Comparison of ENCODE assay signal across 16 cellular contexts in the genomic region with DNA sequence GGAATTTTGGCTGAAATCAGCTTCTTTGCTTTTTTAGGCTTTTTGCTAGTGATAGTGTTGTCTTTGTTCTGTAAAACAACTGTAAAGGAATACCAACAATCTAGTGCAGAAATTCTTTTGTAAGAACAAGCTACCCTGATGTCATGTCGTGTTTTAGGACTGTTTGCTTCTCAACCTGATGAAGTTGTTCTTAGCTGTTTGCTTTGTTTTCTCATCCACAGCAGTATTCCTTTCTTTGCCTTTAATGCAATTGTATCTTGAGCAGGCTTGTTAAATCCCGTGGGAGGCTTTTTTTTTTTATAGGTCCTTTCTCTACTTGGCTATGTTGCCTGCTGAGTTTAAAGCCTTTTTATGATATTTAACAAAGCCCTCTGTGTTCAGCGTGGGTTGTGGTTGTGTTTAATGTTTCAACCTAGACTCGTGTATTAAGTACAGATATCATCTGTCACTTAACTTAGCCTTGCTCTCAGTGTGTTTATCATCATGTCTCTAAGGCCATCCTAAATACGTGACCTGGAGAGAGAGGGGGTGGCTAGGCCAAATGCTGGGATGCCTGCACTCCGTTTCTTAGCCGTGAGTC. TPM values are rescaled to one million over a fixed set of nuclear protein-coding genes. Genes with fewer than 3 reads are reported as not detected.
A peak's percentile ranks its signal among the peaks of the same experiment; 100 is the strongest.
DNase-seq lines count a peak whose midpoint lies in the region; ATAC-seq and TF ChIP-seq lines count a peak whose summit lies in the region.
"Had no signal": no experiment of that assay in that cellular context is flagged by ENCODE, and none has a peak within 500 bp of the region (broad histone marks: within the 10 kb centered on the region; RNA-seq: fewer than 3 reads in every experiment).

No MANE protein-coding gene starts in this region.

- peak overlapping the region; percentile 81 for H3K9ac ChIP-seq in SK-N-MC (ENCODE audit: insufficient read length)

- H3K4me1 ChIP-seq in esophagus muscularis mucosa, result peaks cover 70 to 94% (median 86%) of the 10 kb centered on the region in 4 donors

- H3K4me1 Mint-ChIP-seq in activated CD4-positive, alpha-beta T cell treated with anti-CD3 and anti-CD28 coated beads, Interleukin-2, amount 10 ng/mL, durations not matched to agents 7 days and 5 days, result peaks cover 79% of the 10 kb centered on the region
- peaks cover 87% of the 10 kb centered on the region for H3K4me1 Mint-ChIP-seq in stimulated activated naive CD8-positive, alpha-beta T cell treated with anti-CD3 and anti-CD28 coated beads, Interleukin-15, amount 100 ng/mL, for 72 hours

- TF ChIP-seq EP300 in esophagus muscularis mucosa (IDR thresholded peaks at IDR 0.05), result no peak

- H3K4me3 Mint-ChIP-seq in activated CD4-positive, alpha-beta T cell treated with anti-CD3 and anti-CD28 coated beads, Interleukin-2, amount 10 ng/mL, durations not matched to agents 7 days and 5 days, result no peak overlapping the region
- peak overlapping the region; percentile 49 to 64 for H3K4me3 Mint-ChIP-seq in stimulated activated naive CD8-positive, alpha-beta T cell treated with anti-CD3 and anti-CD28 coated beads, Interleukin-15, amount 100 ng/mL, for 72 hours
- H3K4me3 Mint-ChIP-seq: natural killer cell treated with Interleukin-12 subunit alpha and Interleukin-12 subunit beta and Interleukin-15 and Interleukin-18, amount 100 ng/mL, for 72 hours had no signal

- TF ChIP-seq POLR2A in esophagus muscularis mucosa (IDR thresholded peaks at IDR 0.05; ENCODE audit: low read depth), result no peak

- H3K9me3 ChIP-seq in SK-N-MC (ENCODE audit: low read depth, low read length) (peaks cover 5% of the 10 kb centered on the region; the same call in 1 of the 2 replicates), esophagus muscularis mucosa (no peaks in the 10 kb centered on the region)
- H3K9me3 ChIP-seq: body of pancreas, testis had no signal

- POLR2A ChIA-PET in activated CD4-positive, alpha-beta T cell treated with anti-CD3 and anti-CD28 coated beads, Interleukin-2, amount 10 ng/mL, durations not matched to agents 7 days and 5 days (lab: Charles Lee), result no interaction called here

- H3K27me3 Mint-ChIP-seq in activated CD4-positive, alpha-beta T cell treated with anti-CD3 and anti-CD28 coated beads, Interleukin-2, amount 10 ng/mL, durations not matched to agents 7 days and 5 days, result no peaks in the 10 kb centered on the region
- H3K27me3 Mint-ChIP-seq in stimulated activated naive CD8-positive, alpha-beta T cell treated with anti-CD3 and anti-CD28 coated beads, Interleukin-15, amount 100 ng/mL, for 72 hours, result no peaks in the 10 kb centered on the region

- WGBS in esophagus muscularis mucosa, result 50% methylated on average over 7 of the region's 7 CpGs

- CTCF ChIA-PET in activated CD4-positive, alpha-beta T cell treated with anti-CD3 and anti-CD28 coated beads, Interleukin-2, amount 10 ng/mL, durations not matched to agents 7 days and 5 days (lab: Charles Lee), result interaction anchor here (0.6 to 1.7 kb wide), 3 partner anchors 11 to 1166 kb away, joined by 3 to 5 read pairs (median 3); no protein-coding TSS in a partner anchor

- H3K4me3 ChIP-seq in SK-N-MC (peak overlapping the region; percentile 74), esophagus muscularis mucosa (no peak overlapping the region)
- H3K4me3 ChIP-seq: body of pancreas, skin epidermis, testis had no signal

- intact Hi-C loops in esophagus muscularis mucosa (cut with DNase I), result no loop called here

- H3K36me3 ChIP-seq in SK-N-MC (ENCODE audit: insufficient read depth, low read length) (peaks cover 10% of the 10 kb centered on the region; the same call in 1 of the 2 replicates), esophagus muscularis mucosa (peaks cover 0 to 4% (median 1%) of the 10 kb centered on the region in 4 donors)

- H3K27ac ChIP-seq in SK-N-MC, result peak overlapping the region; percentile 100
- peak overlapping the region; percentile 13 to 44 (median 24) for H3K27ac ChIP-seq in esophagus muscularis mucosa (replicated peaks in 1 of 4)
- H3K27ac ChIP-seq: body of pancreas, skin epidermis, testis had no signal

- H3K27ac Mint-ChIP-seq in activated CD4-positive, alpha-beta T cell treated with anti-CD3 and anti-CD28 coated beads, Interleukin-2, amount 10 ng/mL, durations not matched to agents 7 days and 5 days, result peak overlapping the region; percentile 6
- H3K27ac Mint-ChIP-seq in stimulated activated naive CD8-positive, alpha-beta T cell treated with anti-CD3 and anti-CD28 coated beads, Interleukin-15, amount 100 ng/mL, for 72 hours, result peak overlapping the region in 1 of 2 donors; percentile 15
- H3K27ac Mint-ChIP-seq: natural killer cell treated with Interleukin-12 subunit alpha and Interleukin-12 subunit beta and Interleukin-15 and Interleukin-18, amount 100 ng/mL, for 72 hours had no signal

- peaks cover 13% of the 10 kb centered on the region for H3K36me3 Mint-ChIP-seq in activated CD4-positive, alpha-beta T cell treated with anti-CD3 and anti-CD28 coated beads, Interleukin-2, amount 10 ng/mL, durations not matched to agents 7 days and 5 days (ENCODE audit: low read depth)
- H3K36me3 Mint-ChIP-seq: natural killer cell treated with Interleukin-12 subunit alpha and Interleukin-12 subunit beta and Interleukin-15 and Interleukin-18, amount 100 ng/mL, for 72 hours had no signal

- TF ChIP-seq CTCF in esophagus muscularis mucosa (IDR thresholded peaks at IDR 0.05), result no peak

- no peak for ATAC-seq in stimulated activated naive CD8-positive, alpha-beta T cell treated with anti-CD3 and anti-CD28 coated beads, Interleukin-15, amount 100 ng/mL, for 72 hours
- ATAC-seq: body of pancreas; natural killer cell treated with Interleukin-12 subunit alpha and Interleukin-12 subunit beta and Interleukin-15 and Interleukin-18, amount 100 ng/mL, for 72 hours had no signal

- DNase-seq in activated CD4-positive, alpha-beta T cell treated with anti-CD3 and anti-CD28 coated beads, Interleukin-2, amount 10 ng/mL, durations not matched to agents 7 days and 5 days, result no peak
- DNase-seq in activated CD4-positive, alpha-beta T cell treated with anti-CD3 and anti-CD28 coated beads, Interleukin-2, amount 50 U/mL, for 48 hours, result no peak
- DNase-seq in SK-N-MC (ENCODE audit: low read depth, low spot score), result peak; percentile 40
- no peak for DNase-seq in esophagus muscularis mucosa (ENCODE audit: extremely low spot score)
- no peak for DNase-seq in stimulated activated naive CD8-positive, alpha-beta T cell treated with anti-CD3 and anti-CD28 coated beads, Interleukin-15, amount 100 ng/mL, for 72 hours
- DNase-seq in SHP77 treated with DMSO at 0.1 percent for 48 hours (lab: John Stamatoyannopoulos, UW), result no peak
- DNase-seq in AG08396 (ENCODE audit: low spot score), result no peak
- no peak for DNase-seq in pons (ENCODE audit: low spot score)
- DNase-seq: body of pancreas, kidney, NCI-H1436 treated with DMSO at 0.1 percent for 48 hours, NCI-H82, SHP77, testis had no signal

- no peaks in the 10 kb centered on the region for H3K27me3 ChIP-seq in esophagus muscularis mucosa
- H3K27me3 ChIP-seq: body of pancreas, testis had no signal

- no peaks in the 10 kb centered on the region for H3K9me3 Mint-ChIP-seq in activated CD4-positive, alpha-beta T cell treated with anti-CD3 and anti-CD28 coated beads, Interleukin-2, amount 10 ng/mL, durations not matched to agents 7 days and 5 days
- H3K9me3 Mint-ChIP-seq in stimulated activated naive CD8-positive, alpha-beta T cell treated with anti-CD3 and anti-CD28 coated beads, Interleukin-15, amount 100 ng/mL, for 72 hours, result no peaks in the 10 kb centered on the region
- H3K9me3 Mint-ChIP-seq: natural killer cell treated with Interleukin-12 subunit alpha and Interleukin-12 subunit beta and Interleukin-15 and Interleukin-18, amount 100 ng/mL, for 72 hours had no signal

RNA-seq across cellular contexts. Expression of gene ADARB1, which starts 31.6 kb away (rescaled TPM):
- 10 to 100 TPM; 43.3 to 45.4 TPM for total RNA-seq in activated CD4-positive, alpha-beta T cell treated with anti-CD3 and anti-CD28 coated beads, Interleukin-2, amount 10 ng/mL, durations not matched to agents 7 days and 5 days
- total RNA-seq in esophagus muscularis mucosa, result 100 to 1,000 TPM; 107 to 231 (median 201) TPM
